23 cellular contexts compared by ENCODE assay signal in genomic region chr14:101929946-101930345, GRCh38.
"Had no signal": no experiment of that assay in that cellular context is flagged by ENCODE, and none has a peak within 500 bp of the region (broad histone marks: within the 10 kb centered on the region; RNA-seq: fewer than 3 reads in every experiment).

No MANE protein-coding gene starts in this region.

- ATAC-seq: activated CD8-positive, alpha-beta memory T cell treated with anti-CD3 and anti-CD28 coated beads, Interleukin-2, amount 10 ng/mL, durations not matched to agents 7 days and 5 days; foreskin keratinocyte; natural killer cell treated with Interleukin-12 subunit alpha and Interleukin-12 subunit beta and Interleukin-15 and Interleukin-18, amount 100 ng/mL, for 72 hours; WTC11 had no signal

- H3K9ac ChIP-seq: parathyroid adenoma, SK-N-SH had no signal

- DNase-seq: activated CD4-positive, alpha-beta memory T cell treated with anti-CD3 and anti-CD28 coated beads, Interleukin-2, amount 10 ng/mL, durations not matched to agents 7 days and 5 days; activated CD4-positive, alpha-beta T cell treated with anti-CD3 and anti-CD28 coated beads for 36 hours; activated CD8-positive, alpha-beta memory T cell treated with anti-CD3 and anti-CD28 coated beads, Interleukin-2, amount 10 ng/mL, durations not matched to agents 7 days and 5 days; activated naive CD4-positive, alpha-beta T cell treated with anti-CD3 and anti-CD28 coated beads, Interleukin-2, amount 50 U/mL, for 16 hours; dermis blood vessel endothelial cell; effector memory CD4-positive, alpha-beta T cell; foreskin keratinocyte; glutamatergic neuron; hippocampal formation; islet precursor cell; SK-N-SH; stimulated activated CD4-positive, alpha-beta T cell treated with anti-CD3 and anti-CD28 coated beads, Interleukin-12 subunit alpha, Interleukin-12 subunit beta, amount 100 ng/mL, for 4 hours; stimulated activated CD4-positive, alpha-beta T cell treated with anti-CD3 and anti-CD28 coated beads, Interleukin-2, amount 100 ng/mL, for 24 hours; stomach; T-cell; testis; upper lobe of left lung had no signal

- H3K36me3 ChIP-seq: breast epithelium had no signal

- H3K36me3 Mint-ChIP-seq: natural killer cell treated with Interleukin-12 subunit alpha and Interleukin-12 subunit beta and Interleukin-15 and Interleukin-18, amount 100 ng/mL, for 72 hours; WTC11 had no signal

- H3K27ac Mint-ChIP-seq: activated CD4-positive, alpha-beta memory T cell treated with anti-CD3 and anti-CD28 coated beads, Interleukin-2, amount 10 ng/mL, durations not matched to agents 7 days and 5 days; activated CD4-positive, alpha-beta T cell treated with anti-CD3 and anti-CD28 coated beads for 36 hours; activated CD8-positive, alpha-beta memory T cell treated with anti-CD3 and anti-CD28 coated beads, Interleukin-2, amount 10 ng/mL, durations not matched to agents 7 days and 5 days; WTC11 had no signal

- H3K27me3 ChIP-seq: ascending aorta, breast epithelium, foreskin keratinocyte, stomach, testis, upper lobe of left lung had no signal

- H3K27me3 Mint-ChIP-seq: activated CD4-positive, alpha-beta memory T cell treated with anti-CD3 and anti-CD28 coated beads, Interleukin-2, amount 10 ng/mL, durations not matched to agents 7 days and 5 days; activated CD4-positive, alpha-beta T cell treated with anti-CD3 and anti-CD28 coated beads for 36 hours; activated CD8-positive, alpha-beta memory T cell treated with anti-CD3 and anti-CD28 coated beads, Interleukin-2, amount 10 ng/mL, durations not matched to agents 7 days and 5 days; natural killer cell treated with Interleukin-12 subunit alpha and Interleukin-12 subunit beta and Interleukin-15 and Interleukin-18, amount 100 ng/mL, for 72 hours; T-cell had no signal

- H3K4me3 ChIP-seq: ascending aorta, breast epithelium, stomach, testis, upper lobe of left lung had no signal

- H3K9me3 Mint-ChIP-seq: activated CD4-positive, alpha-beta memory T cell treated with anti-CD3 and anti-CD28 coated beads, Interleukin-2, amount 10 ng/mL, durations not matched to agents 7 days and 5 days; natural killer cell treated with Interleukin-12 subunit alpha and Interleukin-12 subunit beta and Interleukin-15 and Interleukin-18, amount 100 ng/mL, for 72 hours; T-cell; WTC11 had no signal

- H3K79me2 ChIP-seq: parathyroid adenoma had no signal

- H3K4me1 ChIP-seq: breast epithelium, foreskin keratinocyte, parathyroid adenoma had no signal

- H2AFZ ChIP-seq: parathyroid adenoma had no signal

- H3K4me3 Mint-ChIP-seq: activated CD4-positive, alpha-beta memory T cell treated with anti-CD3 and anti-CD28 coated beads, Interleukin-2, amount 10 ng/mL, durations not matched to agents 7 days and 5 days; activated CD4-positive, alpha-beta T cell treated with anti-CD3 and anti-CD28 coated beads for 36 hours; activated CD8-positive, alpha-beta memory T cell treated with anti-CD3 and anti-CD28 coated beads, Interleukin-2, amount 10 ng/mL, durations not matched to agents 7 days and 5 days; natural killer cell treated with Interleukin-12 subunit alpha and Interleukin-12 subunit beta and Interleukin-15 and Interleukin-18, amount 100 ng/mL, for 72 hours; T-cell; WTC11 had no signal

- H3K4me1 Mint-ChIP-seq: activated CD4-positive, alpha-beta memory T cell treated with anti-CD3 and anti-CD28 coated beads, Interleukin-2, amount 10 ng/mL, durations not matched to agents 7 days and 5 days; activated CD4-positive, alpha-beta T cell treated with anti-CD3 and anti-CD28 coated beads for 36 hours; T-cell; WTC11 had no signal

- H3K4me2 ChIP-seq: SK-N-SH had no signal

- H3K27ac ChIP-seq: ascending aorta, epithelial cell of prostate, foreskin keratinocyte, parathyroid adenoma had no signal

- H3K9me3 ChIP-seq: ascending aorta, breast epithelium, SK-N-SH, stomach, testis, upper lobe of left lung had no signal
